Comparison of ENCODE assay signal across 1 cellular context in genomic region chr2:20231159-20231558, GRCh38.
TF ChIP-seq lines count a peak whose summit lies in the region.

No MANE protein-coding gene starts in this region.

TF ChIP-seq in GM23338, 12 proteins besides CTCF, POLR2A, EP300 and RAD21 (continued from another document):
- TF ChIP-seq ZNF462 (CRISPR knock-in tag; IDR thresholded peaks at IDR 0.05) (no peak), ETS1 (IDR thresholded peaks at IDR 0.05) (no peak)
TF ChIP-seq in GM23338: peak in this region for 0.
